ENCODE assay signal across 7 cellular contexts in genomic region chr7:97004931-97005763, GRCh38. TPM values are rescaled to one million over a fixed set of nuclear protein-coding genes. Genes with fewer than 3 reads are reported as not detected.
DNase-seq lines count a peak whose midpoint lies in the region; ATAC-seq and TF ChIP-seq lines count a peak whose summit lies in the region.

Gene DLX6, plus strand, starts transcription at chr7:97005553. Its CDS starts 425 bp downstream, at chr7:97005978.

- peak within 1 kb of the TSS; percentile 94 for H2AFZ ChIP-seq in trophoblast cell (ENCODE audit: insufficient read depth, low read length, poor library complexity)

- peaks cover 8% of the 10 kb centered on the region for H3K79me2 ChIP-seq in trophoblast cell (ENCODE audit: control insufficient read depth, insufficient read depth, low read length, poor library complexity)

- H2BK120ac ChIP-seq in trophoblast cell (ENCODE audit: insufficient read depth, low read length, poor library complexity), result peak within 1 kb of the TSS; percentile 87

- peak within 1 kb of the TSS; percentile 81 for H3K4me2 ChIP-seq in trophoblast cell (ENCODE audit: low read length)

- peak; percentile 92 for DNase-seq in NCI-H146 treated with DMSO at 0.1 percent for 48 hours (lab: John Stamatoyannopoulos, UW; ENCODE audit: unreplicated experiment)
- peak; percentile 13 for DNase-seq in fibroblast of pulmonary artery (ENCODE audit: low read depth)
- peak; percentile 99 for DNase-seq in trophoblast cell

- H4K8ac ChIP-seq in trophoblast cell (ENCODE audit: low read depth, low read length), result peak within 1 kb of the TSS; percentile 81

- WGBS in trophoblast cell (ENCODE audit: extremely low coverage, insufficient coverage, insufficient read length), result no CpG with 5 or more reads among the region's 42 CpGs

- H3K18ac ChIP-seq in trophoblast cell (ENCODE audit: low read length), result peak within 1 kb of the TSS; percentile 92

- H3K27ac ChIP-seq in trophoblast cell (ENCODE audit: low read depth, low read length), result peak within 1 kb of the TSS; percentile 83

- ATAC-seq in GM18502 (IDR thresholded peaks at IDR 0.05; ENCODE audit: poor library complexity, unreplicated experiment) (peak; percentile 61), GM19455 (IDR thresholded peaks at IDR 0.05; ENCODE audit: unreplicated experiment) (no peak), HG03520 (IDR thresholded peaks at IDR 0.05; ENCODE audit: unreplicated experiment) (no peak)

- no peaks in the 10 kb centered on the region for H3K27me3 ChIP-seq in trophoblast cell (ENCODE audit: insufficient read depth, low read length)

- peak within 1 kb of the TSS; percentile 80 for H2BK12ac ChIP-seq in trophoblast cell (ENCODE audit: low read length)

- H2AK5ac ChIP-seq in trophoblast cell (ENCODE audit: low read length), result no peak within 1 kb of the TSS

- H4K91ac ChIP-seq in trophoblast cell (ENCODE audit: low read depth, low read length), result peak within 1 kb of the TSS; percentile 83

- peak within 1 kb of the TSS; percentile 88 for H3K4ac ChIP-seq in trophoblast cell (ENCODE audit: low read depth, low read length)

- no peak within 1 kb of the TSS for H3K9ac ChIP-seq in trophoblast cell (ENCODE audit: low read length)

- H3K79me1 ChIP-seq in trophoblast cell (ENCODE audit: low read length), result peaks cover 23% of the 10 kb centered on the region

- H3K36me3 ChIP-seq in trophoblast cell (ENCODE audit: control insufficient read depth in 1 of 2, insufficient read depth in 2 of 2, low read length in 2 of 2), result no peaks in the 10 kb centered on the region

- no peak within 1 kb of the TSS for H4K12ac ChIP-seq in trophoblast cell (ENCODE audit: low read depth, low read length)

- H3K23ac ChIP-seq in trophoblast cell (ENCODE audit: low read length), result no peak within 1 kb of the TSS

- peaks cover 22 to 29% of the 10 kb centered on the region in 2 experiments for H3K4me1 ChIP-seq in trophoblast cell (ENCODE audit: control insufficient read depth in 1 of 2, insufficient read depth in 2 of 2, low read length in 2 of 2)

- H3K14ac ChIP-seq in trophoblast cell (ENCODE audit: low read length), result peak within 1 kb of the TSS; percentile 98

- H3K4me3 ChIP-seq in WI38 (ENCODE audit: low read depth, low read length) (0 out of 2 replicates have a peak within 1 kb of the TSS, but pooled peaks have one; percentile 18), fibroblast of pulmonary artery (replicated peaks; ENCODE audit: low read depth, low read length) (peak within 1 kb of the TSS; percentile 12), trophoblast cell (ENCODE audit: low read depth, low read length) (peak within 1 kb of the TSS; percentile 75)

- no peaks in the 10 kb centered on the region for H3K9me3 ChIP-seq in trophoblast cell (ENCODE audit: insufficient read depth, low read depth, low read length)

- TF ChIP-seq CTCF in WI38 (IDR thresholded peaks at IDR 0.05; ENCODE audit: low read depth, low read length), result no peak
- no peak for TF ChIP-seq CTCF in fibroblast of pulmonary artery (IDR thresholded peaks at IDR 0.05; ENCODE audit: low read length, missing control alignments)

- H2BK5ac ChIP-seq in trophoblast cell (ENCODE audit: low read depth, low read length, poor library complexity), result peak within 1 kb of the TSS; percentile 83

RNA-seq across cellular contexts. Expression of gene DLX6, which starts in this region (rescaled TPM):
- 8.0 and 8.6 TPM in 2 replicates for polyA plus RNA-seq in trophoblast cell (2013)

Comparison
In these comparisons a context has a peak if more than half of its experiments do, and no peak if none do; other contexts are left out.
1. DNase-seq: peak in every context shown above with its lines; median percentile 99 in trophoblast cell; 92 in NCI-H146 treated with DMSO at 0.1 percent for 48 hours; 13 in fibroblast of pulmonary artery.
2. H3K4me3 ChIP-seq: peak in every context shown above with its lines; median percentile 75 in trophoblast cell; 18 in WI38; 12 in fibroblast of pulmonary artery.